1 cellular context compared by ENCODE assay signal in the genomic region with DNA sequence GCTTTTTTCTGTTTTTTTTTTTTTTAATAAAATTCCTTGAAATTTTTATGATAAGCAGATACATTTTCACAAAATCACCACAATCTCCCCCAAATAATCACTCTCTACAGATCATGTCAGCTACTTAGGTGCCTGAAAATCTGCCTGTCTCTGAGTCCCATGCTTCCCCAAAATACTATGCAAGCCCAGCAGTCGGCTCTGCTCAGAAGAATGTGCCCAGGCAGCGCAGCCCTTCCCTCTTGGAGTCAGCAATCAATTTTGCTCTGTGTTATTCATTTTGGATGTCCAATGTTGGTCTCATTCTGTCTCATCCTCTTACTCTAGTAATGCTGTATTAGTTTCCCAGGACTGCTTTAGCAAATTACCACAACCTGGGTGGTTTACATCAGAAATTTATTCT.
TF ChIP-seq lines count a peak whose summit lies in the region.

No MANE protein-coding gene starts in this region.

TF ChIP-seq in WTC11, 78 proteins besides CTCF, POLR2A, EP300 and RAD21 (continued from another document):
- TF ChIP-seq, protein P1, sequence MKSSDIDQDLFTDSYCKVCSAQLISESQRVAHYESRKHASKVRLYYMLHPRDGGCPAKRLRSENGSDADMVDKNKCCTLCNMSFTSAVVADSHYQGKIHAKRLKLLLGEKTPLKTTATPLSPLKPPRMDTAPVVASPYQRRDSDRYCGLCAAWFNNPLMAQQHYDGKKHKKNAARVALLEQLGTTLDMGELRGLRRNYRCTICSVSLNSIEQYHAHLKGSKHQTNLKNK (CRISPR knock-in tag; IDR thresholded peaks at IDR 0.05), result no peak
- TF ChIP-seq, protein P2, sequence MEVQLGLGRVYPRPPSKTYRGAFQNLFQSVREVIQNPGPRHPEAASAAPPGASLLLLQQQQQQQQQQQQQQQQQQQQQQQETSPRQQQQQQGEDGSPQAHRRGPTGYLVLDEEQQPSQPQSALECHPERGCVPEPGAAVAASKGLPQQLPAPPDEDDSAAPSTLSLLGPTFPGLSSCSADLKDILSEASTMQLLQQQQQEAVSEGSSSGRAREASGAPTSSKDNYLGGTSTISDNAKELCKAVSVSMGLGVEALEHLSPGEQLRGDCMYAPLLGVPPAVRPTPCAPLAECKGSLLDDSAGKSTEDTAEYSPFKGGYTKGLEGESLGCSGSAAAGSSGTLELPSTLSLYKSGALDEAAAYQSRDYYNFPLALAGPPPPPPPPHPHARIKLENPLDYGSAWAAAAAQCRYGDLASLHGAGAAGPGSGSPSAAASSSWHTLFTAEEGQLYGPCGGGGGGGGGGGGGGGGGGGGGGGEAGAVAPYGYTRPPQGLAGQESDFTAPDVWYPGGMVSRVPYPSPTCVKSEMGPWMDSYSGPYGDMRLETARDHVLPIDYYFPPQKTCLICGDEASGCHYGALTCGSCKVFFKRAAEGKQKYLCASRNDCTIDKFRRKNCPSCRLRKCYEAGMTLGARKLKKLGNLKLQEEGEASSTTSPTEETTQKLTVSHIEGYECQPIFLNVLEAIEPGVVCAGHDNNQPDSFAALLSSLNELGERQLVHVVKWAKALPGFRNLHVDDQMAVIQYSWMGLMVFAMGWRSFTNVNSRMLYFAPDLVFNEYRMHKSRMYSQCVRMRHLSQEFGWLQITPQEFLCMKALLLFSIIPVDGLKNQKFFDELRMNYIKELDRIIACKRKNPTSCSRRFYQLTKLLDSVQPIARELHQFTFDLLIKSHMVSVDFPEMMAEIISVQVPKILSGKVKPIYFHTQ (CRISPR knock-in tag; IDR thresholded peaks at IDR 0.05), result no peak
- TF ChIP-seq TP53 (CRISPR knock-in tag; IDR thresholded peaks at IDR 0.05) (no peak), ZNF317 (CRISPR knock-in tag; IDR thresholded peaks at IDR 0.05; ENCODE audit: borderline replicate concordance, low read depth) (no peak), ZNF396 (CRISPR knock-in tag; IDR thresholded peaks at IDR 0.05; ENCODE audit: borderline replicate concordance) (no peak), JUN (CRISPR knock-in tag; IDR thresholded peaks at IDR 0.05) (no peak), NFYB (CRISPR knock-in tag; conservative IDR thresholded peaks at IDR 0.05; ENCODE audit: low read depth) (no peak), GTF2I (CRISPR knock-in tag; conservative IDR thresholded peaks at IDR 0.05) (no peak), ETV6 (CRISPR knock-in tag; IDR thresholded peaks at IDR 0.05) (no peak)
- TF ChIP-seq, protein P3, sequence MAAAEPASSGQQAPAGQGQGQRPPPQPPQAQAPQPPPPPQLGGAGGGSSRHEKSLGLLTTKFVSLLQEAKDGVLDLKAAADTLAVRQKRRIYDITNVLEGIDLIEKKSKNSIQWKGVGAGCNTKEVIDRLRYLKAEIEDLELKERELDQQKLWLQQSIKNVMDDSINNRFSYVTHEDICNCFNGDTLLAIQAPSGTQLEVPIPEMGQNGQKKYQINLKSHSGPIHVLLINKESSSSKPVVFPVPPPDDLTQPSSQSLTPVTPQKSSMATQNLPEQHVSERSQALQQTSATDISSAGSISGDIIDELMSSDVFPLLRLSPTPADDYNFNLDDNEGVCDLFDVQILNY (CRISPR knock-in tag; IDR thresholded peaks at IDR 0.05), result no peak
- TF ChIP-seq, protein P4, sequence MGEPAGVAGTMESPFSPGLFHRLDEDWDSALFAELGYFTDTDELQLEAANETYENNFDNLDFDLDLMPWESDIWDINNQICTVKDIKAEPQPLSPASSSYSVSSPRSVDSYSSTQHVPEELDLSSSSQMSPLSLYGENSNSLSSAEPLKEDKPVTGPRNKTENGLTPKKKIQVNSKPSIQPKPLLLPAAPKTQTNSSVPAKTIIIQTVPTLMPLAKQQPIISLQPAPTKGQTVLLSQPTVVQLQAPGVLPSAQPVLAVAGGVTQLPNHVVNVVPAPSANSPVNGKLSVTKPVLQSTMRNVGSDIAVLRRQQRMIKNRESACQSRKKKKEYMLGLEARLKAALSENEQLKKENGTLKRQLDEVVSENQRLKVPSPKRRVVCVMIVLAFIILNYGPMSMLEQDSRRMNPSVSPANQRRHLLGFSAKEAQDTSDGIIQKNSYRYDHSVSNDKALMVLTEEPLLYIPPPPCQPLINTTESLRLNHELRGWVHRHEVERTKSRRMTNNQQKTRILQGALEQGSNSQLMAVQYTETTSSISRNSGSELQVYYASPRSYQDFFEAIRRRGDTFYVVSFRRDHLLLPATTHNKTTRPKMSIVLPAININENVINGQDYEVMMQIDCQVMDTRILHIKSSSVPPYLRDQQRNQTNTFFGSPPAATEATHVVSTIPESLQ (CRISPR knock-in tag; IDR thresholded peaks at IDR 0.05), result no peak
- TF ChIP-seq, protein P5, sequence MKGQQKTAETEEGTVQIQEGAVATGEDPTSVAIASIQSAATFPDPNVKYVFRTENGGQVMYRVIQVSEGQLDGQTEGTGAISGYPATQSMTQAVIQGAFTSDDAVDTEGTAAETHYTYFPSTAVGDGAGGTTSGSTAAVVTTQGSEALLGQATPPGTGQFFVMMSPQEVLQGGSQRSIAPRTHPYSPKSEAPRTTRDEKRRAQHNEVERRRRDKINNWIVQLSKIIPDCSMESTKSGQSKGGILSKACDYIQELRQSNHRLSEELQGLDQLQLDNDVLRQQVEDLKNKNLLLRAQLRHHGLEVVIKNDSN (CRISPR knock-in tag; IDR thresholded peaks at IDR 0.05), result no peak
